30 cellular contexts compared by ENCODE assay signal in the genomic region with DNA sequence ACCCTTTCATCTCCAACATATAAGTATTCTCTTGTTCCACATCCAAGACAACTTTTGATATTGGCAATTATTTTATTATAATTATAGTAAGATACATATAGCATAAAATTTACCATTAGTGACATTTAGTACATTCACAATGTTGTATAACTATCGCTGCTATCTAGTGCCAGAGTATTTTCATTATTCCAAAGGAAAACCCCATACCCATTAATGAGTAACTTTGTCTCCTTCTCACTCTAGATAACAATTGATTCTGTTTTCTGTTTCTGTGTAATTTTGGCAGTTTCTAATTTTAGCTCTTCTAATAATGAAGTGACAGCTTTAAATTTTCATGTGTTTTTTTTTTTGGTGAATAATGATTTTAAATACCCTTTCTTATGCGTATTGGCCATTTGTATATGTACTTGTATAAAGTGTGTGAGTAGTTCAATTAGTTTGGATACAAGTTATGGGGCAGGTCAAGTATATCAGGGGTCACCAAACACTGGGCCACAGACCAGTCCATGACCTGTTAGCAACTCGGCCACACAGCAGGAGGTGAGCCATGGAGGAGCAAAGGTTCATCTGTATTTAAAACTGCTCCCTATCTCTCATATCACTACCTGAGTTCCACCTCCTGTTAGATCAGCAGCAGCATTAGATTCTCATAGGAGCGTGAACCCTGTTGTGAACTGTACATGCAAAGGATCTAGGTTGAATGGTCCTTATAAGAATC.
"Had no signal": no experiment of that assay in that cellular context is flagged by ENCODE, and none has a peak within 500 bp of the region (broad histone marks: within the 10 kb centered on the region; RNA-seq: fewer than 3 reads in every experiment).

No MANE protein-coding gene starts in this region.

- H3K4me1 Mint-ChIP-seq: activated CD4-positive, alpha-beta memory T cell treated with anti-CD3 and anti-CD28 coated beads, Interleukin-2, amount 10 ng/mL, durations not matched to agents 7 days and 5 days; activated CD4-positive, alpha-beta T cell treated with anti-CD3 and anti-CD28 coated beads, Interleukin-2, amount 10 ng/mL, durations not matched to agents 7 days and 5 days; activated naive CD4-positive, alpha-beta T cell treated with anti-CD3 and anti-CD28 coated beads, Interleukin-2, amount 50 U/mL, for 24 hours; activated naive CD8-positive, alpha-beta T cell treated with anti-CD3 and anti-CD28 coated beads for 36 hours; activated naive CD8-positive, alpha-beta T cell treated with anti-CD3 and anti-CD28 coated beads, Interleukin-2, amount 50 U/mL, for 24 hours; WTC11 had no signal

- H3K4me1 ChIP-seq: adrenal gland, colonic mucosa, esophagus muscularis mucosa, foreskin keratinocyte, gastrocnemius medialis had no signal

- H3K4me3 Mint-ChIP-seq: activated CD4-positive, alpha-beta memory T cell treated with anti-CD3 and anti-CD28 coated beads, Interleukin-2, amount 10 ng/mL, durations not matched to agents 7 days and 5 days; activated CD4-positive, alpha-beta T cell treated with anti-CD3 and anti-CD28 coated beads, Interleukin-2, amount 10 ng/mL, durations not matched to agents 7 days and 5 days; activated naive CD4-positive, alpha-beta T cell treated with anti-CD3 and anti-CD28 coated beads for 36 hours; activated naive CD4-positive, alpha-beta T cell treated with anti-CD3 and anti-CD28 coated beads, Interleukin-2, amount 50 U/mL, for 24 hours; activated naive CD8-positive, alpha-beta T cell treated with anti-CD3 and anti-CD28 coated beads for 36 hours; activated naive CD8-positive, alpha-beta T cell treated with anti-CD3 and anti-CD28 coated beads, Interleukin-2, amount 50 U/mL, for 24 hours; activated T-cell treated with anti-CD3 and anti-CD28 coated beads, Interleukin-2, amount 50 U/mL, for 24 hours; WTC11 had no signal

- H3K9me3 ChIP-seq: adrenal gland, body of pancreas, colonic mucosa, esophagus muscularis mucosa, gastrocnemius medialis had no signal

- H3K36me3 Mint-ChIP-seq: activated naive CD4-positive, alpha-beta T cell treated with anti-CD3 and anti-CD28 coated beads, Interleukin-2, amount 50 U/mL, for 24 hours; activated naive CD8-positive, alpha-beta T cell treated with anti-CD3 and anti-CD28 coated beads for 36 hours; WTC11 had no signal

- H3K36me3 ChIP-seq: adrenal gland, colonic mucosa, esophagus muscularis mucosa, gastrocnemius medialis had no signal

- H3K27me3 ChIP-seq: adrenal gland, body of pancreas, colonic mucosa, esophagus muscularis mucosa, foreskin keratinocyte, gastrocnemius medialis had no signal

- H3K27ac ChIP-seq: adrenal gland, body of pancreas, colonic mucosa, esophagus muscularis mucosa, foreskin keratinocyte, gastrocnemius medialis, VCaP had no signal

- H3K9me3 Mint-ChIP-seq: activated naive CD8-positive, alpha-beta T cell treated with anti-CD3 and anti-CD28 coated beads for 36 hours; activated naive CD8-positive, alpha-beta T cell treated with anti-CD3 and anti-CD28 coated beads, Interleukin-2, amount 50 U/mL, for 24 hours had no signal

- FAIRE-seq: TTC549 had no signal

- DNase-seq: activated CD4-positive, alpha-beta memory T cell treated with anti-CD3 and anti-CD28 coated beads, Interleukin-2, amount 10 ng/mL, durations not matched to agents 7 days and 5 days; activated CD4-positive, alpha-beta T cell treated with anti-CD3 and anti-CD28 coated beads for 1 hour; activated CD4-positive, alpha-beta T cell treated with anti-CD3 and anti-CD28 coated beads for 4 hours; activated CD4-positive, alpha-beta T cell treated with anti-CD3 and anti-CD28 coated beads, Interleukin-2, amount 10 ng/mL, durations not matched to agents 7 days and 5 days; activated CD4-positive, alpha-beta T cell treated with anti-CD3 and anti-CD28 coated beads, Interleukin-2, amount 50 U/mL, for 4 hours; activated CD8-positive, alpha-beta memory T cell treated with anti-CD3 and anti-CD28 coated beads, Interleukin-2, amount 50 U/mL, for 48 hours; activated effector memory CD4-positive, alpha-beta T cell treated with anti-CD3 and anti-CD28 coated beads, Interleukin-2, amount 50 U/mL, for 16 hours; activated naive CD4-positive, alpha-beta T cell treated with anti-CD3 and anti-CD28 coated beads for 36 hours; activated naive CD8-positive, alpha-beta T cell treated with anti-CD3 and anti-CD28 coated beads for 36 hours; activated naive CD8-positive, alpha-beta T cell treated with anti-CD3 and anti-CD28 coated beads, Interleukin-2, amount 50 U/mL, for 24 hours; activated T-cell treated with anti-CD3 and anti-CD28 coated beads for 4 hours; activated T-cell treated with anti-CD3 and anti-CD28 coated beads, Interleukin-2, amount 50 U/mL, for 24 hours; adrenal gland; amygdala; aorta; body of pancreas; caudate nucleus; colonic mucosa; effector CD8-positive, alpha-beta T cell; erythroblast; foreskin keratinocyte; gastrocnemius medialis; glutamatergic neuron; T-helper 2 cell had no signal

- H3K27me3 Mint-ChIP-seq: activated CD4-positive, alpha-beta memory T cell treated with anti-CD3 and anti-CD28 coated beads, Interleukin-2, amount 10 ng/mL, durations not matched to agents 7 days and 5 days; activated CD4-positive, alpha-beta T cell treated with anti-CD3 and anti-CD28 coated beads, Interleukin-2, amount 10 ng/mL, durations not matched to agents 7 days and 5 days; activated naive CD4-positive, alpha-beta T cell treated with anti-CD3 and anti-CD28 coated beads, Interleukin-2, amount 50 U/mL, for 24 hours; activated naive CD8-positive, alpha-beta T cell treated with anti-CD3 and anti-CD28 coated beads for 36 hours; activated naive CD8-positive, alpha-beta T cell treated with anti-CD3 and anti-CD28 coated beads, Interleukin-2, amount 50 U/mL, for 24 hours; activated T-cell treated with anti-CD3 and anti-CD28 coated beads, Interleukin-2, amount 50 U/mL, for 24 hours had no signal

- H3K4me3 ChIP-seq: adrenal gland, body of pancreas, colonic mucosa, esophagus muscularis mucosa, gastrocnemius medialis had no signal

- ATAC-seq: activated naive CD8-positive, alpha-beta T cell treated with anti-CD3 and anti-CD28 coated beads, Interleukin-2, amount 50 U/mL, for 24 hours; body of pancreas; foreskin keratinocyte; gastrocnemius medialis; WTC11 had no signal

- H3K27ac Mint-ChIP-seq: activated CD4-positive, alpha-beta memory T cell treated with anti-CD3 and anti-CD28 coated beads, Interleukin-2, amount 10 ng/mL, durations not matched to agents 7 days and 5 days; activated CD4-positive, alpha-beta T cell treated with anti-CD3 and anti-CD28 coated beads, Interleukin-2, amount 10 ng/mL, durations not matched to agents 7 days and 5 days; activated naive CD4-positive, alpha-beta T cell treated with anti-CD3 and anti-CD28 coated beads for 36 hours; activated naive CD4-positive, alpha-beta T cell treated with anti-CD3 and anti-CD28 coated beads, Interleukin-2, amount 50 U/mL, for 24 hours; activated naive CD8-positive, alpha-beta T cell treated with anti-CD3 and anti-CD28 coated beads for 36 hours; activated naive CD8-positive, alpha-beta T cell treated with anti-CD3 and anti-CD28 coated beads, Interleukin-2, amount 50 U/mL, for 24 hours; activated T-cell treated with anti-CD3 and anti-CD28 coated beads, Interleukin-2, amount 50 U/mL, for 24 hours; activated T-helper 2 cell treated with anti-CD3 and anti-CD28 coated beads, Interferon-gamma antibody, Interleukin-2, Interleukin-4, amounts not matched to agents 10 μg/mL and 5 μg/mL and 100 μg/mL, durations not matched to agents 14 hours and 24 hours and 36 hours; WTC11 had no signal
